Comparison of ENCODE assay signal across 7 cellular contexts in the genomic region with DNA sequence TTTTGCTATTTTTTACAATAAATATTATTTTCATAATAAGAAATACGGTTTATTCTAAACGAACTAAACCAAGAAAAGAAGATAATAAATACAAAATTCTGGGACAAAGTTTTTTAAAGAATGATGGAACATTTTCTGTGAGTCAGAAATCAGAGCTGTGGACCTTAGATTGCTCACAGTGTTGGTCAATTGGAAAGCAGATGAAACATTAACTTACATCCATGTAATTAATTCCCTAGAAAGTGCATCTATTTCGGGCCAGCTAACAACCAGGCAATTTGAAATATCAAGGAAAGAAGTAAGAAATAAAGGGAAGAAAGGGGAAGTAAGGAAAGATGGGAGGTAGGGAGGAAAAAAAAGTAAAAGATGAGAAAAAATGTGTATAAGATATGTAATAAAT.
"Had no signal": no experiment of that assay in that cellular context is flagged by ENCODE, and none has a peak within 500 bp of the region (broad histone marks: within the 10 kb centered on the region; RNA-seq: fewer than 3 reads in every experiment).

No MANE protein-coding gene starts in this region.

- DNase-seq: H9, HCEC 1CT had no signal

- H3K27ac ChIP-seq: HL-60 had no signal

- FAIRE-seq: H1, H54, HepG2 had no signal

- ATAC-seq: GM23338, HepG2 had no signal

- H3K4me3 ChIP-seq: GM23338 had no signal
